In genomic region chr6:43255408-43256054, GRCh38 we compare ENCODE assay signal across 1 cellular context.
TF ChIP-seq lines count a peak whose summit lies in the region.

No MANE protein-coding gene starts in this region.

TF ChIP-seq in HepG2, 621 proteins besides CTCF, POLR2A, EP300 and RAD21:
- TF ChIP-seq ZNF574 (CRISPR knock-in tag; IDR thresholded peaks at IDR 0.05) (0 out of 2 replicates have a peak, but pooled peaks have one; percentile 14), RXRA (CRISPR knock-in tag; IDR thresholded peaks at IDR 0.05) (peak; percentile 30; the same call in 1 of the 2 replicates), ZFP37 (CRISPR knock-in tag; IDR thresholded peaks at IDR 0.05; ENCODE audit: borderline replicate concordance) (no peak)
